Comparison of ENCODE assay signal across 9 cellular contexts in the genomic region with DNA sequence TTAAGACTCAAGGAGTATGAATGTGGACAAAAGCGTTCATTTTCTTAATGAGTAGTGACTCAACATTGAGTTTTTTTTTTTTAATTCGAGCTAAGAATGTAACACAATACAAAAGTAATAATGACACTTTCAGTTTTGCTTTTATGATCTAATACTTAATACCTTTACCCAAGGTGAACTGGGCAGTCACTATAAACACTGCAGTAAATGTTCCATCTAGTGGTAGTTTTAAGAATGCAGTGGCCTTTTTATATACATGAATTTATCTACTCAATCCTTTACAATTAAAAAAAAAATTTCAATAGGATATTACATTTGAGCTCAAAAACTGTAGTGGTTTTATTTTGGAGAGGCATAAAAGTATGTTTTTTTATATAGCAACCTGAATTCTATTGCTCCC. TPM values are rescaled to one million over a fixed set of nuclear protein-coding genes. Genes with fewer than 3 reads are reported as not detected.
DNase-seq lines count a peak whose midpoint lies in the region; ATAC-seq and TF ChIP-seq lines count a peak whose summit lies in the region.
"Had no signal": no experiment of that assay in that cellular context is flagged by ENCODE, and none has a peak within 500 bp of the region (broad histone marks: within the 10 kb centered on the region; RNA-seq: fewer than 3 reads in every experiment).

No MANE protein-coding gene starts in this region.

- peak overlapping the region in 2 of 3 donors; percentile 17 to 40 for H3K4me3 Mint-ChIP-seq in T-cell

- no peaks in the 10 kb centered on the region for H3K27me3 Mint-ChIP-seq in T-cell

- CTCF ChIA-PET in T-cell (lab: Charles Lee), result interaction anchor here (0.6 to 6.2 kb wide), 28 partner anchors 9 to 586 kb away, joined by 3 to 200 read pairs (median 5); a partner anchor contains a TSS

- no peaks in the 10 kb centered on the region for H3K9me3 Mint-ChIP-seq in T-cell

- peak overlapping the region; percentile 69 to 82 for H3K27ac Mint-ChIP-seq in T-cell

- peak; percentile 62 for DNase-seq in NCI-H1092 treated with DMSO at 0.1 percent for 48 hours (lab: John Stamatoyannopoulos, UW)
- no peak for DNase-seq in NCI-H1092 (lab: John Stamatoyannopoulos, UW)
- no peak for DNase-seq in T-cell
- peak; percentile 46 for DNase-seq in germinal center (ENCODE audit: low spot score)
- no peak for DNase-seq in transverse colon
- DNase-seq in ureter (ENCODE audit: low spot score), result no peak

- no peak for TF ChIP-seq POLR2A in transverse colon (IDR thresholded peaks at IDR 0.05)

- in situ Hi-C loops in transverse colon (cut with MboI; ENCODE audit: low pct_ligation_motif_present in 1 of 4, low pct_unique_long_range_greater_than_20kb in 1 of 4, low sequenced_read_pairs in 3 of 4), result no loop called here

- intact Hi-C loops in transverse colon (cut with DNase I; ENCODE audit: low total_unique reads), result no loop called here

- peak; percentile 52 to 71 (median 59) for TF ChIP-seq CTCF in transverse colon (IDR thresholded peaks at IDR 0.05)

- H3K27me3 ChIP-seq in transverse colon, result no peaks in the 10 kb centered on the region
- H3K27me3 ChIP-seq: BLaER1 had no signal

- H3K9me3 ChIP-seq in transverse colon, result no peaks in the 10 kb centered on the region
- H3K9me3 ChIP-seq: BLaER1 had no signal

- ATAC-seq in HG02623 (IDR thresholded peaks at IDR 0.05; ENCODE audit: unreplicated experiment) (peak; percentile 57), T-cell (replicated peaks in 1 of 4) (peak; percentile 45 to 85 (median 65)), HG02588 (IDR thresholded peaks at IDR 0.05; ENCODE audit: unreplicated experiment) (no peak)

- 30% methylated on average over 2 of the region's 2 CpGs; no CpG with 5 or more reads in 1 of the 2 donors for WGBS in transverse colon (ENCODE audit: low coverage in 1 of 2), 2 donors

- H3K36me3 ChIP-seq in transverse colon, result no peaks in the 10 kb centered on the region

- peaks cover 26 to 30% (median 27%) of the 10 kb centered on the region in 3 donors for H3K4me1 Mint-ChIP-seq in T-cell

- peaks cover 2 to 18% (median 6%) of the 10 kb centered on the region in 4 donors for H3K4me1 ChIP-seq in transverse colon
- H3K4me1 ChIP-seq: BLaER1 had no signal

- peaks cover 7% of the 10 kb centered on the region for H3K36me3 Mint-ChIP-seq in T-cell

- no peak overlapping the region for H3K4me3 ChIP-seq in transverse colon
- H3K4me3 ChIP-seq: BLaER1 had no signal

- POLR2A ChIA-PET in T-cell (lab: Charles Lee), result interaction anchor here (0.5 to 1.6 kb wide), 9 partner anchors 8 to 278 kb away, joined by 3 to 7 read pairs (median 3); a partner anchor contains a TSS

- peak overlapping the region in 2 of 4 donors; percentile 47 to 48 for H3K27ac ChIP-seq in transverse colon
- H3K27ac ChIP-seq: BLaER1 had no signal

- no peak for TF ChIP-seq EP300 in transverse colon (IDR thresholded peaks at IDR 0.05; ENCODE audit: low read depth)

RNA-seq across cellular contexts. Expression of a gene that starts 33.9 kb away (rescaled TPM):
- total RNA-seq in T-cell, result 10 to 100 TPM; 17.0 to 23.6 (median 19.9) TPM
- 10 to 100 TPM in 3 of 4 donors, 1 to 10 TPM in 1; 9.4 to 36.8 (median 27.0) TPM for total RNA-seq in transverse colon
- total RNA-seq in ureter, result 22.7 TPM

Comparison
In these comparisons a context has a peak if more than half of its experiments do, and no peak if none do; other contexts are left out.
1. DNase-seq: peak in NCI-H1092 treated with DMSO at 0.1 percent for 48 hours (single experiment) and germinal center (single experiment); none in NCI-H1092 (single experiment), T-cell (0 of 34), transverse colon (single experiment) and ureter (single experiment).